ENCODE assay signal across 23 cellular contexts in the genomic region with DNA sequence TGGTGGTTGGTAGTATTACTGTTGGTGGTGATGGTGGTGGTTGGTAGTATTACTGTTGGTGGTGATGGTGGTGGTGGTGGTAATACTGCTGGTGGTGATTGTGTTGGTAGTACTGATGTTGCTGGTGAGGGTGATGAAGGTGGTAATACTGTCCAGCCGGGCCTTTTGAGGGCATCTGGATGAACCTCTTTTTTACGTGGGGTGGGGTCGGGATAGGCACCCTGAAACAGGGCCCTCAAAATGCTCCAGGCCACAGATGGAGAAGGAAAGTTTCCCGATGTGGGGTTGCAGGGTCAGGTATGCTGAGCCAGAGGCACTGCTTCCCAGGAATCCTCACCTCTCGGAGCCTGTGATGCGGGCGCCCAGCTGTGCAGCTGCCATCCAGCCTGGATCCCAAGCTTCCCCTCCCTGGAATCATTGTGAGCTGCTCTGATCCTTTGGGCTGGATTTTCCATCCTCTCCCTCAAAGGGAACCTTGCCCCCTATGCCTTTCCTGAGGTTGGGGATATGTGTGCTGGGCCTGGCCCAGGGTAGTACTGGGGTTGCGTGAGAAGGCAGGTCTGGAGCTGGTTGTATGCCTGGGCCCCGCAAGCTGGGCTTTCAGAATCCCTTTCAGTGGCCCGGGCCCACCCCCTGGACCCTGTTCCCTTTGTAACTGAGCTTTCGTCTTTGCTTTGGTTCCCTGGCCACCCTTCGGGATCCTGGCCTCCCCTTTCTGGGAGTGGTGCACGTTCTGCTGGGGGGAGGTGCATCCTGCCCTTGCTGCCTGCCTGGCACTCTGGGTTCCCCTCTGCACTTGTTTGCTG. TPM values are rescaled to one million over a fixed set of nuclear protein-coding genes. Genes with fewer than 3 reads are reported as not detected.
"Had no signal": no experiment of that assay in that cellular context is flagged by ENCODE, and none has a peak within 500 bp of the region (broad histone marks: within the 10 kb centered on the region; RNA-seq: fewer than 3 reads in every experiment).

No MANE protein-coding gene starts in this region.

- H3K36me3 ChIP-seq: Peyer's patch had no signal

- H3K4me1 Mint-ChIP-seq: activated B cell treated with CpG ODN at 0.5 μM for 24 hours; activated CD4-positive, alpha-beta T cell treated with anti-CD3 and anti-CD28 coated beads, Interleukin-2, amount 10 ng/mL, durations not matched to agents 24 days and 14 days; activated naive CD4-positive, alpha-beta T cell treated with anti-CD3 and anti-CD28 coated beads, Interleukin-2, amount 10 ng/mL, durations not matched to agents 7 days and 5 days; activated naive CD8-positive, alpha-beta T cell treated with anti-CD3 and anti-CD28 coated beads for 36 hours; IgD-negative memory B cell had no signal

- H3K9me3 ChIP-seq: Peyer's patch had no signal

- H3K4me1 ChIP-seq: Peyer's patch, SJSA1 had no signal

- H3K27me3 Mint-ChIP-seq: activated B cell treated with CpG ODN at 0.5 μM for 24 hours; activated CD4-positive, alpha-beta memory T cell treated with anti-CD3 and anti-CD28 coated beads for 36 hours; activated CD4-positive, alpha-beta T cell treated with anti-CD3 and anti-CD28 coated beads, Interleukin-2, amount 10 ng/mL, durations not matched to agents 24 days and 14 days; activated naive CD4-positive, alpha-beta T cell treated with anti-CD3 and anti-CD28 coated beads, Interleukin-2, amount 10 ng/mL, durations not matched to agents 7 days and 5 days; activated naive CD8-positive, alpha-beta T cell treated with anti-CD3 and anti-CD28 coated beads for 36 hours; IgD-negative memory B cell had no signal

- H3K27ac Mint-ChIP-seq: activated B cell treated with CpG ODN at 0.5 μM for 24 hours; activated CD4-positive, alpha-beta memory T cell treated with anti-CD3 and anti-CD28 coated beads for 36 hours; activated CD4-positive, alpha-beta T cell treated with anti-CD3 and anti-CD28 coated beads, Interleukin-2, amount 10 ng/mL, durations not matched to agents 24 days and 14 days; activated naive CD4-positive, alpha-beta T cell treated with anti-CD3 and anti-CD28 coated beads, Interleukin-2, amount 10 ng/mL, durations not matched to agents 7 days and 5 days; activated naive CD8-positive, alpha-beta T cell treated with anti-CD3 and anti-CD28 coated beads for 36 hours; activated T-cell treated with anti-CD3 and anti-CD28 coated beads, Interleukin-2, amount 50 U/mL, for 72 hours; activated T-helper 2 cell treated with anti-CD3 and anti-CD28 coated beads, Interferon-gamma antibody, Interleukin-2, Interleukin-4, amounts not matched to agents 10 μg/mL and 5 μg/mL and 100 μg/mL, durations not matched to agents 14 hours and 24 hours and 36 hours; IgD-negative memory B cell; T-helper 1 cell treated with Interleukin-12 subunit alpha and Interleukin-12 subunit beta and Interleukin-4 antibody, amounts not matched to agents 30 μg/mL and 1 μg/mL, for 36 hours had no signal

- H3K36me3 Mint-ChIP-seq: activated CD4-positive, alpha-beta memory T cell treated with anti-CD3 and anti-CD28 coated beads for 36 hours; activated naive CD4-positive, alpha-beta T cell treated with anti-CD3 and anti-CD28 coated beads, Interleukin-2, amount 10 ng/mL, durations not matched to agents 7 days and 5 days had no signal

- H3K27me3 ChIP-seq: Peyer's patch, SJSA1 had no signal

- DNase-seq: activated B cell treated with CpG ODN at 0.5 μM for 24 hours; activated CD4-positive, alpha-beta memory T cell treated with anti-CD3 and anti-CD28 coated beads for 36 hours; activated CD4-positive, alpha-beta T cell treated with anti-CD3 and anti-CD28 coated beads for 1 hour; activated CD4-positive, alpha-beta T cell treated with anti-CD3 and anti-CD28 coated beads, Interleukin-2, amount 10 ng/mL, durations not matched to agents 24 days and 14 days; activated gamma-delta T cell treated with Interleukin-2 at 50 U/mL for 16 hours; activated naive CD4-positive, alpha-beta T cell treated with anti-CD3 and anti-CD28 coated beads, Interleukin-2, amount 10 ng/mL, durations not matched to agents 7 days and 5 days; activated naive CD8-positive, alpha-beta T cell treated with anti-CD3 and anti-CD28 coated beads for 36 hours; activated T-cell treated with anti-CD3 and anti-CD28 coated beads, Interleukin-2, amount 50 U/mL, for 72 hours; anterior cingulate cortex; KG1; NCI-H1048; NCI-H1930; NCI-H2107; NCI-H510A treated with DMSO at 0.1 percent for 48 hours; NCI-H69; Peyer's patch; SHP77; T-helper 9 cell had no signal

- H3K4me3 Mint-ChIP-seq: activated B cell treated with CpG ODN at 0.5 μM for 24 hours; activated CD4-positive, alpha-beta memory T cell treated with anti-CD3 and anti-CD28 coated beads for 36 hours; activated CD4-positive, alpha-beta T cell treated with anti-CD3 and anti-CD28 coated beads, Interleukin-2, amount 10 ng/mL, durations not matched to agents 24 days and 14 days; activated naive CD4-positive, alpha-beta T cell treated with anti-CD3 and anti-CD28 coated beads, Interleukin-2, amount 10 ng/mL, durations not matched to agents 7 days and 5 days; activated naive CD8-positive, alpha-beta T cell treated with anti-CD3 and anti-CD28 coated beads for 36 hours; activated T-cell treated with anti-CD3 and anti-CD28 coated beads, Interleukin-2, amount 50 U/mL, for 72 hours; IgD-negative memory B cell; T-helper 1 cell treated with Interleukin-12 subunit alpha and Interleukin-12 subunit beta and Interleukin-4 antibody, amounts not matched to agents 30 μg/mL and 1 μg/mL, for 36 hours had no signal

- H3K9me3 Mint-ChIP-seq: activated B cell treated with CpG ODN at 0.5 μM for 24 hours; activated CD4-positive, alpha-beta memory T cell treated with anti-CD3 and anti-CD28 coated beads for 36 hours; activated naive CD8-positive, alpha-beta T cell treated with anti-CD3 and anti-CD28 coated beads for 36 hours had no signal

- ATAC-seq: activated T-cell treated with anti-CD3 and anti-CD28 coated beads, Interleukin-2, amount 50 U/mL, for 72 hours had no signal

- H3K4me3 ChIP-seq: Peyer's patch, SJSA1 had no signal

- H3K27ac ChIP-seq: Peyer's patch, RWPE1, SJSA1 had no signal

RNA-seq across cellular contexts. Expression of gene DOCK1, which starts 43.3 kb away (rescaled TPM):
- total RNA-seq: activated B cell treated with CpG ODN at 0.5 μM for 24 hours had no signal
- polyA plus RNA-seq: IgD-negative memory B cell had no signal
